14 cellular contexts compared by ENCODE assay signal in genomic region chr5:168135897-168136296, GRCh38.
DNase-seq lines count a peak whose midpoint lies in the region; ATAC-seq lines count a peak whose summit lies in the region.
"Had no signal": no experiment of that assay in that cellular context is flagged by ENCODE, and none has a peak within 500 bp of the region (broad histone marks: within the 10 kb centered on the region; RNA-seq: fewer than 3 reads in every experiment).

No MANE protein-coding gene starts in this region.

- H3K4me1 Mint-ChIP-seq in activated T-helper 17 cell treated with anti-CD3 and anti-CD28 coated beads, Interleukin-2, amount 50 U/mL, for 72 hours: no peaks in the 10 kb centered on the region

- H3K27me3 Mint-ChIP-seq in activated T-helper 17 cell treated with anti-CD3 and anti-CD28 coated beads, Interleukin-2, amount 50 U/mL, for 72 hours: peaks cover 6% of the 10 kb centered on the region

- DNase-seq in NCI-H446 (lab: John Stamatoyannopoulos, UW) (no peak), amygdala (lab: John Stamatoyannopoulos, UW) (no peak), COLO829 (ENCODE audit: low spot score) (no peak), inferior parietal cortex (ENCODE audit: extremely low spot score) (no peak)
- DNase-seq: activated CD4-positive, CD25-positive, alpha-beta regulatory T cell treated with anti-CD3 and anti-CD28 coated beads, Interleukin-2, amount 50 U/mL, for 72 hours; activated naive CD4-positive, alpha-beta T cell treated with Interleukin-2 at 50 U/mL for 16 hours; dorsolateral prefrontal cortex; SHP77 had no signal

- ATAC-seq in GM18861 (IDR thresholded peaks at IDR 0.05; ENCODE audit: unreplicated experiment) (peak; percentile 94), GM21423 (IDR thresholded peaks at IDR 0.05; ENCODE audit: unreplicated experiment) (peak; percentile 94), HG03039 (IDR thresholded peaks at IDR 0.05; ENCODE audit: unreplicated experiment) (peak; percentile 97)
- peak; percentile 88 for ATAC-seq in activated T-helper 17 cell treated with anti-CD3 and anti-CD28 coated beads, Interleukin-2, amount 50 U/mL, for 72 hours (replicated peaks)
- ATAC-seq: K562 had no signal

- H3K36me3 Mint-ChIP-seq in activated T-helper 17 cell treated with anti-CD3 and anti-CD28 coated beads, Interleukin-2, amount 50 U/mL, for 72 hours (ENCODE audit: low read depth): no peaks in the 10 kb centered on the region
- H3K36me3 Mint-ChIP-seq: type B pancreatic cell had no signal

- H3K27ac Mint-ChIP-seq in activated T-helper 17 cell treated with anti-CD3 and anti-CD28 coated beads, Interleukin-2, amount 50 U/mL, for 72 hours: peak overlapping the region; percentile 11
- H3K27ac Mint-ChIP-seq: type B pancreatic cell had no signal

- H3K4me3 Mint-ChIP-seq in activated T-helper 17 cell treated with anti-CD3 and anti-CD28 coated beads, Interleukin-2, amount 50 U/mL, for 72 hours: no peak overlapping the region
- H3K4me3 Mint-ChIP-seq: type B pancreatic cell had no signal

- H3K9me3 Mint-ChIP-seq in activated T-helper 17 cell treated with anti-CD3 and anti-CD28 coated beads, Interleukin-2, amount 50 U/mL, for 72 hours: no peaks in the 10 kb centered on the region
- H3K9me3 Mint-ChIP-seq: type B pancreatic cell had no signal
